24 cellular contexts compared by ENCODE assay signal in genomic region chr2:223922308-223922707, GRCh38.
"Had no signal": no experiment of that assay in that cellular context is flagged by ENCODE, and none has a peak within 500 bp of the region (broad histone marks: within the 10 kb centered on the region; RNA-seq: fewer than 3 reads in every experiment).

No MANE protein-coding gene starts in this region.

- H3K4me3 ChIP-seq: esophagus muscularis mucosa, gastrocnemius medialis, heart right ventricle, mucosa of descending colon, neural progenitor cell, psoas muscle, stomach, thoracic aorta, transverse colon had no signal

- FAIRE-seq: islet of Langerhans had no signal

- H3K4me1 Mint-ChIP-seq: neural progenitor cell had no signal

- H3K9me3 ChIP-seq: gastrocnemius medialis, psoas muscle had no signal

- H3K9ac ChIP-seq: neural progenitor cell, parathyroid adenoma had no signal

- H3K27ac ChIP-seq: epithelial cell of prostate, esophagus muscularis mucosa, gastrocnemius medialis, neural progenitor cell, parathyroid adenoma, psoas muscle, stomach, thoracic aorta, transverse colon had no signal

- H3K4me1 ChIP-seq: neural progenitor cell had no signal

- H3K27me3 ChIP-seq: esophagus muscularis mucosa, gastrocnemius medialis, heart right ventricle, neural progenitor cell, stomach, transverse colon had no signal

- H3K9me3 Mint-ChIP-seq: natural killer cell had no signal

- H3K36me3 Mint-ChIP-seq: natural killer cell had no signal

- ATAC-seq: gastrocnemius medialis, heart right ventricle, left lobe of liver, mucosa of descending colon, natural killer cell, sciatic nerve had no signal

- H3K4me2 ChIP-seq: neural progenitor cell had no signal

- H3K27ac Mint-ChIP-seq: neural progenitor cell had no signal

- DNase-seq: effector memory CD4-positive, alpha-beta T cell; gastrocnemius medialis; heart right ventricle; hypothalamus; mammary epithelial cell; mucosa of descending colon; natural killer cell; occipital lobe; psoas muscle; retina; stimulated activated CD4-positive, alpha-beta T cell treated with anti-CD3 and anti-CD28 coated beads, Interleukin-2, amount 100 ng/mL, for 24 hours; stimulated activated CD4-positive, alpha-beta T cell treated with anti-CD3 and anti-CD28 coated beads, Interleukin-4, amount 100 ng/mL, for 4 hours; stimulated activated naive CD4-positive, alpha-beta T cell; stomach; substantia nigra; transverse colon had no signal

- H3K4me3 Mint-ChIP-seq: natural killer cell, neural progenitor cell had no signal

- H3K36me3 ChIP-seq: gastrocnemius medialis had no signal

- H2AFZ ChIP-seq: neural progenitor cell, parathyroid adenoma had no signal
